Comparison of ENCODE assay signal across 8 cellular contexts in genomic region chr19:2168619-2169424, GRCh38. TPM values are rescaled to one million over a fixed set of nuclear protein-coding genes. Genes with fewer than 3 reads are reported as not detected.
DNase-seq lines count a peak whose midpoint lies in the region; ATAC-seq and TF ChIP-seq lines count a peak whose summit lies in the region.

No MANE protein-coding gene starts in this region.

- no peaks in the 10 kb centered on the region for H3K27me3 Mint-ChIP-seq in activated naive CD8-positive, alpha-beta T cell treated with anti-CD3 and anti-CD28 coated beads for 36 hours

- CTCF ChIA-PET in AG04449 (lab: Yijun Ruan, JAX) = interaction anchor here (1.4 to 1.7 kb wide), 2 partner anchors 8 to 17 kb away, joined by 3 to 5 read pairs; no protein-coding TSS in a partner anchor

- TF ChIP-seq CTCF in AG04449 (IDR thresholded peaks at IDR 0.05; ENCODE audit: insufficient read depth, low read length, missing control alignments) = no peak

- WGBS in urinary bladder = 15% methylated on average over 24 of the region's 24 CpGs

- H3K36me3 ChIP-seq in urinary bladder (ENCODE audit: insufficient read depth) = no peaks in the 10 kb centered on the region

- POLR2A ChIA-PET in AG04449 (lab: Yijun Ruan, JAX) = interaction anchor here (0.6 to 4.0 kb wide), 5 partner anchors 14 to 103 kb away, joined by 3 to 23 read pairs (median 3); partner anchors contain the start of gene PLEKHJ1

- peaks cover 67% of the 10 kb centered on the region for H3K4me1 Mint-ChIP-seq in activated naive CD8-positive, alpha-beta T cell treated with anti-CD3 and anti-CD28 coated beads for 36 hours

- peak overlapping the region; percentile 85 for H3K27ac Mint-ChIP-seq in activated naive CD8-positive, alpha-beta T cell treated with anti-CD3 and anti-CD28 coated beads for 36 hours

- ATAC-seq in GM18861 (IDR thresholded peaks at IDR 0.05; ENCODE audit: unreplicated experiment) = peak; percentile 33
- ATAC-seq in HG03159 (IDR thresholded peaks at IDR 0.05; ENCODE audit: unreplicated experiment) = peak; percentile 46

- H3K27ac ChIP-seq in urinary bladder (ENCODE audit: low read depth) = peak overlapping the region; percentile 75

- H3K4me3 ChIP-seq in AG04449 (ENCODE audit: low read depth, low read length) (peak overlapping the region; percentile 23), urinary bladder (ENCODE audit: low read depth, low read length) (no peak overlapping the region)

- no peaks in the 10 kb centered on the region for H3K9me3 Mint-ChIP-seq in activated naive CD8-positive, alpha-beta T cell treated with anti-CD3 and anti-CD28 coated beads for 36 hours

- intact Hi-C loops in head of caudate nucleus (cut with DNase I) = loop anchor here (10.0 kb wide), 1 partner anchor 216 kb away; no protein-coding TSS in a partner anchor
- intact Hi-C loops in posterior cingulate gyrus (cut with DNase I) = no loop called here

- peaks cover 19% of the 10 kb centered on the region for H3K36me3 Mint-ChIP-seq in activated naive CD8-positive, alpha-beta T cell treated with anti-CD3 and anti-CD28 coated beads for 36 hours

- peak; percentile 78 for DNase-seq in AG04449 (ENCODE audit: low read depth, low spot score)
- DNase-seq in SHP77 (lab: John Stamatoyannopoulos, UW) = peak; percentile 70 to 80
- peak; percentile 86 for DNase-seq in activated naive CD8-positive, alpha-beta T cell treated with anti-CD3 and anti-CD28 coated beads for 36 hours
- peak; percentile 58 to 98 (median 86) for DNase-seq in head of caudate nucleus
- DNase-seq in posterior cingulate gyrus = peak; percentile 50 to 97 (median 86)

- peak overlapping the region; percentile 64 for H3K4me3 Mint-ChIP-seq in activated naive CD8-positive, alpha-beta T cell treated with anti-CD3 and anti-CD28 coated beads for 36 hours

- H3K4me1 ChIP-seq in urinary bladder (ENCODE audit: insufficient read depth) = peaks cover 5% of the 10 kb centered on the region

RNA-seq across cellular contexts. Expression of gene DOT1L, which starts 5.1 kb away (rescaled TPM):
- 10 to 100 TPM; 71.8 to 75.1 TPM for total RNA-seq in activated naive CD8-positive, alpha-beta T cell treated with anti-CD3 and anti-CD28 coated beads for 36 hours
- total RNA-seq in urinary bladder = 5.3 TPM
- polyA plus RNA-seq in urinary bladder = 6.7 TPM

RNA-seq across cellular contexts. Expression of gene AP3D1, which starts 17.5 kb away (rescaled TPM):
- total RNA-seq in activated naive CD8-positive, alpha-beta T cell treated with anti-CD3 and anti-CD28 coated beads for 36 hours = 10 to 100 TPM; 92.0 to 96.0 TPM
- total RNA-seq in urinary bladder = 48.9 TPM
- polyA plus RNA-seq in urinary bladder = 87.8 TPM

Comparison
In these comparisons a context has a peak if more than half of its experiments do, and no peak if none do; other contexts are left out.
1. RNA of gene DOT1L, which starts 5.1 kb away (total RNA-seq): 71.8 to 75.1 TPM in activated naive CD8-positive, alpha-beta T cell treated with anti-CD3 and anti-CD28 coated beads for 36 hours; 5.3 TPM in urinary bladder (single experiment); every median in the first group is over 10 times any median in the second.
2. Peak in every context shown above with its lines, with median percentiles within 50 percentile points of each other: DNase-seq.